In genomic region chr3:46564190-46565112, GRCh38 we compare ENCODE assay signal across 18 cellular contexts.
DNase-seq lines count a peak whose midpoint lies in the region; ATAC-seq and TF ChIP-seq lines count a peak whose summit lies in the region.
"Had no signal": no experiment of that assay in that cellular context is flagged by ENCODE, and none has a peak within 500 bp of the region (broad histone marks: within the 10 kb centered on the region; RNA-seq: fewer than 3 reads in every experiment).

No MANE protein-coding gene starts in this region.

- H3K27ac Mint-ChIP-seq in stimulated activated effector memory CD8-positive, alpha-beta T cell treated with anti-CD3 and anti-CD28 coated beads, Interleukin-12 subunit alpha, Interleukin-12 subunit beta, amount 100 ng/mL, for 72 hours, result peak overlapping the region; percentile 56
- H3K27ac Mint-ChIP-seq: activated naive CD8-positive, alpha-beta T cell treated with anti-CD3 and anti-CD28 coated beads, Interleukin-2, amount 50 U/mL, for 24 hours; activated T-cell treated with anti-CD3 and anti-CD28 coated beads, Interleukin-2, amount 50 U/mL, for 72 hours; B cell; memory B cell had no signal

- H3K4me3 Mint-ChIP-seq in stimulated activated effector memory CD8-positive, alpha-beta T cell treated with anti-CD3 and anti-CD28 coated beads, Interleukin-12 subunit alpha, Interleukin-12 subunit beta, amount 100 ng/mL, for 72 hours, result no peak overlapping the region

- DNase-seq in GM03348 (ENCODE audit: low spot score), result peak; percentile 34
- DNase-seq in cerebellar cortex (ENCODE audit: low spot score), result peak; percentile 2
- peak; percentile 34 for DNase-seq in kidney tubule cell (ENCODE audit: low spot score)
- no peak for DNase-seq in stimulated activated effector memory CD8-positive, alpha-beta T cell treated with anti-CD3 and anti-CD28 coated beads, Interleukin-12 subunit alpha, Interleukin-12 subunit beta, amount 100 ng/mL, for 72 hours (ENCODE audit: low spot score in 2 of 2)
- no peak for DNase-seq in foreskin fibroblast
- DNase-seq in NCI-H1092 treated with DMSO at 0.1 percent for 48 hours (lab: John Stamatoyannopoulos, UW), result no peak
- no peak for DNase-seq in NOMO-1 treated with DMSO at 0.1 percent for 48 hours (lab: John Stamatoyannopoulos, UW; ENCODE audit: unreplicated experiment)
- DNase-seq in DMS153 (lab: John Stamatoyannopoulos, UW), result no peak
- DNase-seq: activated CD4-positive, alpha-beta T cell treated with anti-CD3 and anti-CD28 coated beads, Interleukin-2, amount 50 U/mL, for 4 hours; activated naive CD8-positive, alpha-beta T cell treated with anti-CD3 and anti-CD28 coated beads, Interleukin-2, amount 50 U/mL, for 24 hours; activated T-cell treated with anti-CD3 and anti-CD28 coated beads, Interleukin-2, amount 50 U/mL, for 72 hours; central memory CD4-positive, alpha-beta T cell; NCI-H1694 treated with DMSO at 0.1 percent for 48 hours; posterior cingulate gyrus; SJCRH30 had no signal

- no peak overlapping the region for H3K4me3 ChIP-seq in foreskin fibroblast (ENCODE audit: low read depth in 1 of 2, low read length in 2 of 2)
- H3K4me3 ChIP-seq: SJCRH30 had no signal

- ATAC-seq in stimulated activated effector memory CD8-positive, alpha-beta T cell treated with anti-CD3 and anti-CD28 coated beads, Interleukin-12 subunit alpha, Interleukin-12 subunit beta, amount 100 ng/mL, for 72 hours, result no peak
- ATAC-seq: activated naive CD8-positive, alpha-beta T cell treated with anti-CD3 and anti-CD28 coated beads, Interleukin-2, amount 50 U/mL, for 24 hours; activated T-cell treated with anti-CD3 and anti-CD28 coated beads, Interleukin-2, amount 50 U/mL, for 72 hours; gastroesophageal sphincter had no signal

- H3K36me3 Mint-ChIP-seq in stimulated activated effector memory CD8-positive, alpha-beta T cell treated with anti-CD3 and anti-CD28 coated beads, Interleukin-12 subunit alpha, Interleukin-12 subunit beta, amount 100 ng/mL, for 72 hours, result no peaks in the 10 kb centered on the region

- no peak for TF ChIP-seq CTCF in foreskin fibroblast (IDR thresholded peaks at IDR 0.05; ENCODE audit: low read depth, low read length)

- H3K9me3 Mint-ChIP-seq in stimulated activated effector memory CD8-positive, alpha-beta T cell treated with anti-CD3 and anti-CD28 coated beads, Interleukin-12 subunit alpha, Interleukin-12 subunit beta, amount 100 ng/mL, for 72 hours, result no peaks in the 10 kb centered on the region
- H3K9me3 Mint-ChIP-seq: activated naive CD8-positive, alpha-beta T cell treated with anti-CD3 and anti-CD28 coated beads, Interleukin-2, amount 50 U/mL, for 24 hours; memory B cell had no signal

- peaks cover 14% of the 10 kb centered on the region for H3K4me1 Mint-ChIP-seq in stimulated activated effector memory CD8-positive, alpha-beta T cell treated with anti-CD3 and anti-CD28 coated beads, Interleukin-12 subunit alpha, Interleukin-12 subunit beta, amount 100 ng/mL, for 72 hours

Comparison
In these comparisons a context has a peak if more than half of its experiments do, and no peak if none do; other contexts are left out.
1. DNase-seq: peak in GM03348 (single experiment), cerebellar cortex (single experiment) and kidney tubule cell (single experiment); none in stimulated activated effector memory CD8-positive, alpha-beta T cell treated with anti-CD3 and anti-CD28 coated beads, Interleukin-12 subunit alpha, Interleukin-12 subunit beta, amount 100 ng/mL, for 72 hours (0 of 2), foreskin fibroblast (0 of 2), NCI-H1092 treated with DMSO at 0.1 percent for 48 hours (single experiment), NOMO-1 treated with DMSO at 0.1 percent for 48 hours (single experiment) and DMS153 (single experiment).